In genomic region chr19:344625-345319, GRCh38 we compare ENCODE assay signal across 1 cellular context.
TF ChIP-seq lines count a peak whose summit lies in the region.

Gene MIER2 (minus strand): TSS chr19:344796. CDS start chr19:344782, 14 bp downstream.

TF ChIP-seq in K562, 482 proteins besides CTCF, POLR2A, EP300 and RAD21 (continued from another document and continues in another):
- TF ChIP-seq HMGXB4 (CRISPR knock-in tag; IDR thresholded peaks at IDR 0.05): no peak
- TF ChIP-seq HBP1 (CRISPR knock-in tag; IDR thresholded peaks at IDR 0.05): no peak
- TF ChIP-seq PTBP1 (IDR thresholded peaks at IDR 0.05; ENCODE audit: low read depth, low read length): no peak
- no peak for TF ChIP-seq U2AF2 (optimal IDR thresholded peaks at IDR 0.05; ENCODE audit: low read depth, low read length)
- no peak for TF ChIP-seq NCOA6 (IDR thresholded peaks at IDR 0.05)
- peak in 1 of 2 experiments; percentile 91; a peak in 2 of 4 replicates for TF ChIP-seq MLLT1 (IDR thresholded peaks at IDR 0.05)
- no peak for TF ChIP-seq TRIM28 (IDR thresholded peaks at IDR 0.05)
- no peak for TF ChIP-seq ZNF311 (CRISPR knock-in tag; IDR thresholded peaks at IDR 0.05)
- 0 out of 2 replicates have a peak, but pooled peaks have one; percentile 57 for TF ChIP-seq FOXP4 (CRISPR knock-in tag; IDR thresholded peaks at IDR 0.05; ENCODE audit: borderline replicate concordance)
- peak; percentile 99 for TF ChIP-seq VEZF1 (CRISPR knock-in tag; IDR thresholded peaks at IDR 0.05)
- peak in 1 of 3 experiments; percentile 38; a peak in 1 of 6 replicates for TF ChIP-seq ZBTB11 (CRISPR knock-in tag; IDR thresholded peaks at IDR 0.05)
- TF ChIP-seq SMARCA5 (IDR thresholded peaks at IDR 0.05): no peak
- TF ChIP-seq ZNF41 (CRISPR knock-in tag; conservative IDR thresholded peaks at IDR 0.05): no peak
- TF ChIP-seq ZNF347 (CRISPR knock-in tag; IDR thresholded peaks at IDR 0.05; ENCODE audit: low read depth): no peak
- 0 out of 2 replicates have a peak, but pooled peaks have one; percentile 33 for TF ChIP-seq ETV5 (CRISPR knock-in tag; IDR thresholded peaks at IDR 0.05; ENCODE audit: low read depth)
- TF ChIP-seq MTA2 (IDR thresholded peaks at IDR 0.05; ENCODE audit: low read depth): no peak
- TF ChIP-seq AFF1 (IDR thresholded peaks at IDR 0.05; ENCODE audit: low read depth in 1 of 2, partially characterized antibody in 2 of 2): no peak
- no peak for TF ChIP-seq MAFF (IDR thresholded peaks at IDR 0.05; ENCODE audit: low read length)
- TF ChIP-seq E2F4 (CRISPR knock-in tag; IDR thresholded peaks at IDR 0.05; ENCODE audit: low read depth): no peak
- no peak for TF ChIP-seq HSF4 (CRISPR knock-in tag; IDR thresholded peaks at IDR 0.05; ENCODE audit: borderline replicate concordance)
- peak; percentile 56; the same call in 1 of the 2 replicates for TF ChIP-seq DMBX1 (CRISPR knock-in tag; IDR thresholded peaks at IDR 0.05; ENCODE audit: borderline replicate concordance)
- TF ChIP-seq ZBTB8A (IDR thresholded peaks at IDR 0.05; ENCODE audit: partially characterized antibody): no peak
- TF ChIP-seq DEAF1 (CRISPR knock-in tag; IDR thresholded peaks at IDR 0.05): no peak
- no peak for TF ChIP-seq CLOCK (CRISPR knock-in tag; IDR thresholded peaks at IDR 0.05; ENCODE audit: borderline replicate concordance)
- TF ChIP-seq ZNF217 (CRISPR knock-in tag; IDR thresholded peaks at IDR 0.05): no peak
- peak; percentile 23 for TF ChIP-seq NFYB (IDR thresholded peaks at IDR 0.05; ENCODE audit: extremely low read depth, insufficient read length)
- no peak for TF ChIP-seq CEBPB (tag; IDR thresholded peaks at IDR 0.05)
- no peak for TF ChIP-seq SRSF7 (optimal IDR thresholded peaks at IDR 0.05; ENCODE audit: low read depth, low read length)
- TF ChIP-seq NR2F6 (CRISPR knock-in tag; IDR thresholded peaks at IDR 0.05): no peak
- TF ChIP-seq ZBTB7A (IDR thresholded peaks at IDR 0.05; ENCODE audit: borderline replicate concordance, control insufficient read depth, low read depth, low read length): peak; percentile 68
- TF ChIP-seq MCM5 (IDR thresholded peaks at IDR 0.05; ENCODE audit: low read depth): no peak
- no peak for TF ChIP-seq ZNF184 (CRISPR knock-in tag; IDR thresholded peaks at IDR 0.05)
- peak; percentile 23 for TF ChIP-seq PRPF4 (IDR thresholded peaks at IDR 0.05; ENCODE audit: insufficient read depth, low read depth, low read length, poor library complexity, severe bottlenecking)
- TF ChIP-seq KLF16 (IDR thresholded peaks at IDR 0.05): no peak
- TF ChIP-seq PURB (CRISPR knock-in tag; IDR thresholded peaks at IDR 0.05; ENCODE audit: low read depth): no peak
- TF ChIP-seq SNRNP70 (optimal IDR thresholded peaks at IDR 0.05; ENCODE audit: low read depth, low read length): no peak
